Comparison of ENCODE assay signal across 2 cellular contexts in genomic region chr18:55289775-55290174, GRCh38.
TF ChIP-seq lines count a peak whose summit lies in the region.

No MANE protein-coding gene starts in this region.

TF ChIP-seq in SK-N-SH, 30 proteins besides CTCF, POLR2A, EP300 and RAD21 (continued from another document):
- no peak for TF ChIP-seq REST (IDR thresholded peaks at IDR 0.05; ENCODE audit: low read depth, low read length)
- no peak for TF ChIP-seq TAF1 (IDR thresholded peaks at IDR 0.05; ENCODE audit: borderline replicate concordance, low read depth, low read length)
- no peak for TF ChIP-seq MAX (IDR thresholded peaks at IDR 0.05; ENCODE audit: low read depth)
- TF ChIP-seq YY1 (IDR thresholded peaks at IDR 0.05; ENCODE audit: low read depth): no peak
- TF ChIP-seq TCF12 (IDR thresholded peaks at IDR 0.05): no peak
- TF ChIP-seq NFIC (IDR thresholded peaks at IDR 0.05; ENCODE audit: borderline replicate concordance): no peak
- TF ChIP-seq GABPA (IDR thresholded peaks at IDR 0.05; ENCODE audit: low read depth): no peak

TF ChIP-seq in SK-N-SH treated with all-trans-retinoic acid at 6 μM for 48 hours, 23 proteins besides CTCF, POLR2A, EP300 and RAD21 (continued from another document):
- TF ChIP-seq POU6F1 (CRISPR knock-in tag; IDR thresholded peaks at IDR 0.05; ENCODE audit: borderline replicate concordance, low read depth) (no peak), TCF4 (CRISPR knock-in tag; IDR thresholded peaks at IDR 0.05; ENCODE audit: borderline replicate concordance) (no peak), CSDC2 (CRISPR knock-in tag; IDR thresholded peaks at IDR 0.05) (no peak), ZC3H10 (CRISPR knock-in tag; IDR thresholded peaks at IDR 0.05) (no peak), ESRRG (CRISPR knock-in tag; IDR thresholded peaks at IDR 0.05) (no peak), OSR1 (CRISPR knock-in tag; IDR thresholded peaks at IDR 0.05) (no peak), SNAI2 (CRISPR knock-in tag; IDR thresholded peaks at IDR 0.05) (no peak), BACH2 (CRISPR knock-in tag; IDR thresholded peaks at IDR 0.05; ENCODE audit: borderline replicate concordance) (no peak), CREB5 (CRISPR knock-in tag; IDR thresholded peaks at IDR 0.05; ENCODE audit: low read depth) (no peak)
TF ChIP-seq in SK-N-SH treated with all-trans-retinoic acid at 6 μM for 48 hours: peak in this region for 0.
